1 cellular context compared by ENCODE assay signal in genomic region chr7:35747611-35748010, GRCh38.
TF ChIP-seq lines count a peak whose summit lies in the region.

No MANE protein-coding gene starts in this region.

TF ChIP-seq in H1, 55 proteins besides CTCF, POLR2A, EP300 and RAD21:
- TF ChIP-seq RXRA (IDR thresholded peaks at IDR 0.05; ENCODE audit: insufficient read depth, low read depth, low read length) (no peak), GABPA (IDR thresholded peaks at IDR 0.05; ENCODE audit: borderline replicate concordance, insufficient read depth, low read length) (no peak), ATF2 (IDR thresholded peaks at IDR 0.05; ENCODE audit: low read length) (no peak), SUZ12 (IDR thresholded peaks at IDR 0.05; ENCODE audit: low read length) (no peak), JUND (IDR thresholded peaks at IDR 0.05; ENCODE audit: low read length) (no peak), HDAC2 (IDR thresholded peaks at IDR 0.05; ENCODE audit: borderline replicate concordance in 1 of 2, low read depth in 2 of 2, low read length in 2 of 2) (no peak), SIRT6 (IDR thresholded peaks at IDR 0.05; ENCODE audit: low read length) (no peak), E2F6 (IDR thresholded peaks at IDR 0.05) (no peak), CBX8 (IDR thresholded peaks at IDR 0.05; ENCODE audit: borderline replicate concordance, low read depth, low read length) (no peak), SP4 (IDR thresholded peaks at IDR 0.05; ENCODE audit: low read length) (no peak), KDM1A (IDR thresholded peaks at IDR 0.05; ENCODE audit: borderline replicate concordance, low read length) (no peak), CHD1 (IDR thresholded peaks at IDR 0.05; ENCODE audit: low read depth, low read length) (no peak), JUN (IDR thresholded peaks at IDR 0.05; ENCODE audit: low read depth, low read length) (no peak), RFX5 (IDR thresholded peaks at IDR 0.05; ENCODE audit: borderline replicate concordance, low read depth, low read length) (no peak), ASH2L (IDR thresholded peaks at IDR 0.05; ENCODE audit: low read length) (no peak), SAP30 (IDR thresholded peaks at IDR 0.05; ENCODE audit: insufficient read depth, insufficient replicate concordance, low read length) (no peak), CHD7 (IDR thresholded peaks at IDR 0.05; ENCODE audit: insufficient replicate concordance, low read length) (no peak)
TF ChIP-seq in H1: peak in this region for 0.
